In the genomic region with DNA sequence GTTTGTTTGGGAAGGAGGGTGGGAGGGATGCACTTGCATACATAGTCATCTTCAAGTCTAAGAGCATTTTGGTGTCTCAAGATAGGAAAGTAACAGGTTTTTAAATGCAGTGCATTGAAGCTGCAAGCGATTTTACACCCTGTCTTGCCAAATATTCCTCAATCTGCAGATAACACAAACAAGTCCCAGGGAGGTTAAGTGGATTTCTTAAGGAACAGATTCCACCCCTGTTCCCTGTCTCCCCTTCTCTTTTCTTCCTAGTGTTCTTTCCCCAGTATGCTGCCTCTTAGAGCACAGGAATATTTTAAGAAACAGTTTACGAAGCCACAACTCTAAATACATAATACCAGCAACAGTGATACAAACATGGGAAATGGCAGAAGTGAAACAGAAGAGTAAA, we compare ENCODE assay signal across 17 cellular contexts.
"Had no signal": no experiment of that assay in that cellular context is flagged by ENCODE, and none has a peak within 500 bp of the region (broad histone marks: within the 10 kb centered on the region; RNA-seq: fewer than 3 reads in every experiment).

No MANE protein-coding gene starts in this region.

- DNase-seq: activated CD4-positive, alpha-beta T cell treated with anti-CD3 and anti-CD28 coated beads, Interleukin-2, amount 10 ng/mL, durations not matched to agents 7 days and 5 days; activated CD8-positive, alpha-beta T cell treated with anti-CD3 and anti-CD28 coated beads, Interleukin-2, amount 10 ng/mL, durations not matched to agents 7 days and 5 days; activated naive CD4-positive, alpha-beta T cell treated with anti-CD3 and anti-CD28 coated beads, Interleukin-2, amount 50 U/mL, for 16 hours; activated T-cell treated with anti-CD3 and anti-CD28 coated beads, Interleukin-2, amount 50 U/mL, for 4 hours; aorta; brain microvascular endothelial cell; effector CD8-positive, alpha-beta T cell; left colon; nephron progenitor cell; SK-N-SH; stimulated activated CD4-positive, alpha-beta T cell treated with anti-CD3 and anti-CD28 coated beads, Interleukin-4, amount 100 ng/mL, for 1 hour; stimulated activated naive CD8-positive, alpha-beta T cell treated with anti-CD3 and anti-CD28 coated beads, Interleukin-15, amount 100 ng/mL, for 72 hours had no signal

- H3K4me1 ChIP-seq: prostate gland had no signal

- H3K36me3 ChIP-seq: brain microvascular endothelial cell, esophagus muscularis mucosa, prostate gland had no signal

- H3K27ac ChIP-seq: brain microvascular endothelial cell, coronary artery, esophagus muscularis mucosa, prostate gland had no signal

- H3K27me3 ChIP-seq: brain microvascular endothelial cell, esophagus muscularis mucosa had no signal

- H3K9me3 ChIP-seq: esophagus muscularis mucosa, prostate gland, SK-N-SH had no signal

- ATAC-seq: activated CD8-positive, alpha-beta T cell treated with anti-CD3 and anti-CD28 coated beads, Interleukin-2, amount 10 ng/mL, durations not matched to agents 7 days and 5 days; activated T-cell treated with anti-CD3 and anti-CD28 coated beads, Interleukin-2, amount 50 U/mL, for 4 hours; left colon; stimulated activated naive CD8-positive, alpha-beta T cell treated with anti-CD3 and anti-CD28 coated beads, Interleukin-15, amount 100 ng/mL, for 72 hours had no signal

- H3K4me3 ChIP-seq: coronary artery, esophagus muscularis mucosa, lung, prostate gland, smooth muscle cell had no signal
